In the genomic region with DNA sequence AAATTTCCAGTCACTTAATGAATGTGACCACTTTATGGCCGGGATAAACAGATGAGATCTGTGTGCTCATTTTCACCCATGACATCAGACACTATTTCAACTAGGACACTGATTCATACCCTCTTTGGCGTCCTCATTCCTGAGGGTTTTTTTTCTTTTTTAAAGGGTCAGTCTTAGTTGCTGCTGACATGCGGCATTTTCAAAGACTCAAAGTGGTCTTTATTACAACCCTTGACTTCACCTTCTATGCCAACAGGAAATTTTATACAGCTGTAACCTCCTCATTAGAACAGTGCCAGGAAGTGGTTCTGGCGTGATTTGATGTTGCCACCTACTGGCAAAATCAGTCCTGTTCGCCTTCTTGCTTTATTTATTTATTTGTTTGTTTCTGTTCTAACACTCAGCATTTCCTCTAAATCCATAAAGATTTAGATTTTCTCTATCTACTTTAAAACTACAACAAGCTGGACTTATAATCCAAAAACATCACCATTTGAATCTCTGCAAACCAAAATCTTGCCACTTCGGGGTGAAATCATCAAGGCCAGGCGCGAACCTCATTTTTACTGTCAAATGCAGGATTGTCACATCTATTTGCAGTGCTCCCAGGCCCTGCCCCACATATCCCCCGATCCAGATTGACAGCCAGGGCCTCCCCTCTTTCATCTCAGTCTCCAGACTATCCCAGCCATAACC, we compare ENCODE assay signal across 8 cellular contexts.
DNase-seq lines count a peak whose midpoint lies in the region; ATAC-seq, FAIRE-seq and TF ChIP-seq lines count a peak whose summit lies in the region.

No MANE protein-coding gene starts in this region.

- peak; percentile 85 for TF ChIP-seq CTCF in D721Med (IDR thresholded peaks at IDR 0.05; ENCODE audit: insufficient read depth, missing control alignments)

- H3K27me3 ChIP-seq in aorta (ENCODE audit: control insufficient read depth in 1 of 2, insufficient read depth in 2 of 2, low read length in 1 of 2) = no peaks in the 10 kb centered on the region

- H3K27ac ChIP-seq in caudate nucleus (ENCODE audit: low read depth, low read length) (peak overlapping the region; percentile 68), aorta (ENCODE audit: low read depth in 1 of 2, low read length in 2 of 2) (no peak overlapping the region)

- no peak overlapping the region for H3K27ac Mint-ChIP-seq in activated T-cell treated with anti-CD3 and anti-CD28 coated beads, Interleukin-2, amount 50 U/mL, for 72 hours

- H3K36me3 ChIP-seq in aorta (ENCODE audit: control insufficient read depth in 1 of 2, insufficient read depth in 2 of 2, low read length in 1 of 2) = no peaks in the 10 kb centered on the region

- no peak for ATAC-seq in activated T-cell treated with anti-CD3 and anti-CD28 coated beads, Interleukin-2, amount 50 U/mL, for 72 hours (replicated peaks in 1 of 2)
- ATAC-seq in aorta (ENCODE audit: low FRiP score) (no peak), HG03571 (IDR thresholded peaks at IDR 0.05; ENCODE audit: unreplicated experiment) (no peak)

- H3K9me3 ChIP-seq in aorta (ENCODE audit: control insufficient read depth, low read length) = no peaks in the 10 kb centered on the region

- intact Hi-C loops in aorta (cut with DNase I) = no loop called here

- H3K9me3 Mint-ChIP-seq in activated T-cell treated with anti-CD3 and anti-CD28 coated beads, Interleukin-2, amount 50 U/mL, for 72 hours = peaks cover 12 to 13% of the 10 kb centered on the region in 2 donors

- peaks cover 1 to 2% of the 10 kb centered on the region in 2 donors for H3K36me3 Mint-ChIP-seq in activated T-cell treated with anti-CD3 and anti-CD28 coated beads, Interleukin-2, amount 50 U/mL, for 72 hours (ENCODE audit: insufficient read depth in 2 of 2)

- WGBS in aorta, 2 donors = 42% methylated on average over 9 of the region's 9 CpGs

- H3K4me3 ChIP-seq in aorta (ENCODE audit: low read length in 2 of 2) = no peak overlapping the region

- no peaks in the 10 kb centered on the region for H3K4me1 Mint-ChIP-seq in activated T-cell treated with anti-CD3 and anti-CD28 coated beads, Interleukin-2, amount 50 U/mL, for 72 hours (ENCODE audit: low read depth)

- H3K4me3 Mint-ChIP-seq in activated T-cell treated with anti-CD3 and anti-CD28 coated beads, Interleukin-2, amount 50 U/mL, for 72 hours = no peak overlapping the region

- no peaks in the 10 kb centered on the region for H3K4me1 ChIP-seq in aorta (ENCODE audit: control insufficient read depth in 1 of 2, insufficient read depth in 2 of 2, low read length in 2 of 2)

- no peak for DNase-seq in D721Med (ENCODE audit: insufficient read length, low spot score)
- DNase-seq in NCI-H146 treated with DMSO at 0.1 percent for 48 hours (lab: John Stamatoyannopoulos, UW; ENCODE audit: unreplicated experiment) = peak; percentile 5
- peak in 39 of 61 donors; percentile 11 to 78 (median 41) for DNase-seq in caudate nucleus (lab: John Stamatoyannopoulos, UW)
- DNase-seq in midbrain (lab: John Stamatoyannopoulos, UW) = peak; percentile 75
- DNase-seq in NCI-H774 (lab: John Stamatoyannopoulos, UW) = no peak
- no peak for DNase-seq in activated T-cell treated with anti-CD3 and anti-CD28 coated beads, Interleukin-2, amount 50 U/mL, for 72 hours
- DNase-seq in aorta = no peak

- FAIRE-seq in D721Med (lab: Jason Lieb, UNC) = no peak

- no peaks in the 10 kb centered on the region for H3K27me3 Mint-ChIP-seq in activated T-cell treated with anti-CD3 and anti-CD28 coated beads, Interleukin-2, amount 50 U/mL, for 72 hours (ENCODE audit: low read depth)

Comparison
In these comparisons a context has a peak if more than half of its experiments do, and no peak if none do; other contexts are left out.
1. DNase-seq: peak in NCI-H146 treated with DMSO at 0.1 percent for 48 hours (single experiment), caudate nucleus (39 of 61) and midbrain (single experiment); none in D721Med (single experiment), NCI-H774 (single experiment), activated T-cell treated with anti-CD3 and anti-CD28 coated beads, Interleukin-2, amount 50 U/mL, for 72 hours (0 of 2) and aorta (0 of 2).